ENCODE assay signal across 1 cellular context in genomic region chr3:48915296-48915695, GRCh38.
A peak's percentile ranks its signal among the peaks of the same experiment; 100 is the strongest.
TF ChIP-seq lines count a peak whose summit lies in the region.

No MANE protein-coding gene starts in this region.

TF ChIP-seq in HepG2, 621 proteins besides CTCF, POLR2A, EP300 and RAD21 (continues in another document):
- TF ChIP-seq, protein P1, sequence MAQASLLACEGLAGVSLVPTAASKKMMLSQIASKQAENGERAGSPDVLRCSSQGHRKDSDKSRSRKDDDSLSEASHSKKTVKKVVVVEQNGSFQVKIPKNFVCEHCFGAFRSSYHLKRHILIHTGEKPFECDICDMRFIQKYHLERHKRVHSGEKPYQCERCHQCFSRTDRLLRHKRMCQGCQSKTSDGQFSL (CRISPR knock-in tag; IDR thresholded peaks at IDR 0.05) = no peak
- TF ChIP-seq ZBTB33 (CRISPR knock-in tag; IDR thresholded peaks at IDR 0.05) = no peak
- TF ChIP-seq RCOR2 (CRISPR knock-in tag; IDR thresholded peaks at IDR 0.05) = no peak
- TF ChIP-seq GABPA (IDR thresholded peaks at IDR 0.05; ENCODE audit: low read depth, low read length) = no peak
- TF ChIP-seq GABPA (CRISPR knock-in tag; IDR thresholded peaks at IDR 0.05; ENCODE audit: low read depth) = peak; percentile 33; the same call in 1 of the 2 replicates
- no peak for TF ChIP-seq ZNF431 (CRISPR knock-in tag; IDR thresholded peaks at IDR 0.05; ENCODE audit: borderline replicate concordance, low read depth)
- TF ChIP-seq HNF4G (IDR thresholded peaks at IDR 0.05; ENCODE audit: borderline replicate concordance, low read depth, low read length) = 0 out of 2 replicates have a peak, but pooled peaks have one; percentile 24
- TF ChIP-seq HNF4G (CRISPR knock-in tag; IDR thresholded peaks at IDR 0.05; ENCODE audit: borderline replicate concordance, low read depth) = no peak
- TF ChIP-seq HOXA9 (CRISPR knock-in tag; IDR thresholded peaks at IDR 0.05; ENCODE audit: borderline replicate concordance) = no peak
- TF ChIP-seq ZIK1 (CRISPR knock-in tag; IDR thresholded peaks at IDR 0.05; ENCODE audit: borderline replicate concordance, low read depth) = no peak
- TF ChIP-seq HES4 (CRISPR knock-in tag; IDR thresholded peaks at IDR 0.05; ENCODE audit: borderline replicate concordance) = no peak
- no peak for TF ChIP-seq ZNF567 (CRISPR knock-in tag; IDR thresholded peaks at IDR 0.05; ENCODE audit: borderline replicate concordance)
- TF ChIP-seq HOXA7 (CRISPR knock-in tag; IDR thresholded peaks at IDR 0.05) = no peak
- peak; percentile 30; the same call in 1 of the 2 replicates for TF ChIP-seq GATAD2A (CRISPR knock-in tag; IDR thresholded peaks at IDR 0.05)
- TF ChIP-seq ZNF484 (CRISPR knock-in tag; IDR thresholded peaks at IDR 0.05; ENCODE audit: borderline replicate concordance, low read depth) = no peak
- TF ChIP-seq, protein P2, sequence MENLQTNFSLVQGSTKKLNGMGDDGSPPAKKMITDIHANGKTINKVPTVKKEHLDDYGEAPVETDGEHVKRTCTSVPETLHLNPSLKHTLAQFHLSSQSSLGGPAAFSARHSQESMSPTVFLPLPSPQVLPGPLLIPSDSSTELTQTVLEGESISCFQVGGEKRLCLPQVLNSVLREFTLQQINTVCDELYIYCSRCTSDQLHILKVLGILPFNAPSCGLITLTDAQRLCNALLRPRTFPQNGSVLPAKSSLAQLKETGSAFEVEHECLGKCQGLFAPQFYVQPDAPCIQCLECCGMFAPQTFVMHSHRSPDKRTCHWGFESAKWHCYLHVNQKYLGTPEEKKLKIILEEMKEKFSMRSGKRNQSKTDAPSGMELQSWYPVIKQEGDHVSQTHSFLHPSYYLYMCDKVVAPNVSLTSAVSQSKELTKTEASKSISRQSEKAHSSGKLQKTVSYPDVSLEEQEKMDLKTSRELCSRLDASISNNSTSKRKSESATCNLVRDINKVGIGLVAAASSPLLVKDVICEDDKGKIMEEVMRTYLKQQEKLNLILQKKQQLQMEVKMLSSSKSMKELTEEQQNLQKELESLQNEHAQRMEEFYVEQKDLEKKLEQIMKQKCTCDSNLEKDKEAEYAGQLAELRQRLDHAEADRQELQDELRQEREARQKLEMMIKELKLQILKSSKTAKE (CRISPR knock-in tag; IDR thresholded peaks at IDR 0.05; ENCODE audit: borderline replicate concordance) = no peak
- no peak for TF ChIP-seq FOXP1 (IDR thresholded peaks at IDR 0.05)
- no peak for TF ChIP-seq FOXP1 (CRISPR knock-in tag; IDR thresholded peaks at IDR 0.05)
- no peak for TF ChIP-seq TCF12 (IDR thresholded peaks at IDR 0.05)
- no peak for TF ChIP-seq TCF12 (CRISPR knock-in tag; IDR thresholded peaks at IDR 0.05)
- no peak for TF ChIP-seq RXRA (CRISPR knock-in tag; IDR thresholded peaks at IDR 0.05)
- no peak for TF ChIP-seq KDM2A (CRISPR knock-in tag; IDR thresholded peaks at IDR 0.05; ENCODE audit: borderline replicate concordance, low read depth)
- no peak for TF ChIP-seq ZNF260 (CRISPR knock-in tag; IDR thresholded peaks at IDR 0.05; ENCODE audit: borderline replicate concordance, low read depth)
- no peak for TF ChIP-seq SMARCC2 (IDR thresholded peaks at IDR 0.05)
- no peak for TF ChIP-seq CAMTA2 (CRISPR knock-in tag; IDR thresholded peaks at IDR 0.05; ENCODE audit: borderline replicate concordance)
- TF ChIP-seq, protein P3, sequence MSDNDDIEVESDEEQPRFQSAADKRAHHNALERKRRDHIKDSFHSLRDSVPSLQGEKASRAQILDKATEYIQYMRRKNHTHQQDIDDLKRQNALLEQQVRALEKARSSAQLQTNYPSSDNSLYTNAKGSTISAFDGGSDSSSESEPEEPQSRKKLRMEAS (IDR thresholded peaks at IDR 0.05) = no peak; the same call in 1 of the 2 replicates
- TF ChIP-seq MXI1 (IDR thresholded peaks at IDR 0.05; ENCODE audit: borderline replicate concordance, low read depth, low read length) = peak; percentile 86; the same call in 1 of the 3 replicates
- no peak for TF ChIP-seq TOPORS (CRISPR knock-in tag; IDR thresholded peaks at IDR 0.05)
- no peak for TF ChIP-seq JUN (CRISPR knock-in tag; IDR thresholded peaks at IDR 0.05)
- TF ChIP-seq MED13 (CRISPR knock-in tag; IDR thresholded peaks at IDR 0.05) = no peak
- no peak for TF ChIP-seq NFRKB (IDR thresholded peaks at IDR 0.05)
- no peak for TF ChIP-seq SOX5 (CRISPR knock-in tag; IDR thresholded peaks at IDR 0.05; ENCODE audit: borderline replicate concordance)
- TF ChIP-seq, protein P4, sequence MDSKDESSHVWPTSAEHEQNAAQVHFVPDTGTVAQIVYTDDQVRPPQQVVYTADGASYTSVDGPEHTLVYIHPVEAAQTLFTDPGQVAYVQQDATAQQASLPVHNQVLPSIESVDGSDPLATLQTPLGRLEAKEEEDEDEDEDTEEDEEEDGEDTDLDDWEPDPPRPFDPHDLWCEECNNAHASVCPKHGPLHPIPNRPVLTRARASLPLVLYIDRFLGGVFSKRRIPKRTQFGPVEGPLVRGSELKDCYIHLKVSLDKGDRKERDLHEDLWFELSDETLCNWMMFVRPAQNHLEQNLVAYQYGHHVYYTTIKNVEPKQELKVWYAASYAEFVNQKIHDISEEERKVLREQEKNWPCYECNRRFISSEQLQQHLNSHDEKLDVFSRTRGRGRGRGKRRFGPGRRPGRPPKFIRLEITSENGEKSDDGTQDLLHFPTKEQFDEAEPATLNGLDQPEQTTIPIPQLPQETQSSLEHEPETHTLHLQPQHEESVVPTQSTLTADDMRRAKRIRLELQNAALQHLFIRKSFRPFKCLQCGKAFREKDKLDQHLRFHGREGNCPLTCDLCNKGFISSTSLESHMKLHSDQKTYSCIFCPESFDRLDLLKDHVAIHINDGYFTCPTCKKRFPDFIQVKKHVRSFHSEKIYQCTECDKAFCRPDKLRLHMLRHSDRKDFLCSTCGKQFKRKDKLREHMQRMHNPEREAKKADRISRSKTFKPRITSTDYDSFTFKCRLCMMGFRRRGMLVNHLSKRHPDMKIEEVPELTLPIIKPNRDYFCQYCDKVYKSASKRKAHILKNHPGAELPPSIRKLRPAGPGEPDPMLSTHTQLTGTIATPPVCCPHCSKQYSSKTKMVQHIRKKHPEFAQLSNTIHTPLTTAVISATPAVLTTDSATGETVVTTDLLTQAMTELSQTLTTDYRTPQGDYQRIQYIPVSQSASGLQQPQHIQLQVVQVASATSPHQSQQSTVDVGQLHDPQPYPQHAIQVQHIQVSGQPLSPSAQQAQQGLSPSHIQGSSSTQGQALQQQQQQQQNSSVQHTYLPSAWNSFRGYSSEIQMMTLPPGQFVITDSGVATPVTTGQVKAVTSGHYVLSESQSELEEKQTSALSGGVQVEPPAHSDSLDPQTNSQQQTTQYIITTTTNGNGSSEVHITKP (CRISPR knock-in tag; IDR thresholded peaks at IDR 0.05; ENCODE audit: low read depth) = no peak
- TF ChIP-seq RFXAP (CRISPR knock-in tag; IDR thresholded peaks at IDR 0.05; ENCODE audit: borderline replicate concordance) = no peak
- TF ChIP-seq ZNF329 (CRISPR knock-in tag; IDR thresholded peaks at IDR 0.05; ENCODE audit: low read depth) = no peak
- TF ChIP-seq FOXK2 (IDR thresholded peaks at IDR 0.05) = 0 out of 2 replicates have a peak, but pooled peaks have one; percentile 24
- TF ChIP-seq ZNF589 (CRISPR knock-in tag; conservative IDR thresholded peaks at IDR 0.05) = no peak
- no peak for TF ChIP-seq KDM4B (CRISPR knock-in tag; IDR thresholded peaks at IDR 0.05)
- no peak for TF ChIP-seq ZBTB43 (CRISPR knock-in tag; conservative IDR thresholded peaks at IDR 0.05)
- TF ChIP-seq MTF1 (CRISPR knock-in tag; IDR thresholded peaks at IDR 0.05) = no peak
- no peak for TF ChIP-seq ATRX (CRISPR knock-in tag; IDR thresholded peaks at IDR 0.05; ENCODE audit: borderline replicate concordance)
- no peak for TF ChIP-seq ZNF7 (CRISPR knock-in tag; IDR thresholded peaks at IDR 0.05)
- TF ChIP-seq, protein P5, sequence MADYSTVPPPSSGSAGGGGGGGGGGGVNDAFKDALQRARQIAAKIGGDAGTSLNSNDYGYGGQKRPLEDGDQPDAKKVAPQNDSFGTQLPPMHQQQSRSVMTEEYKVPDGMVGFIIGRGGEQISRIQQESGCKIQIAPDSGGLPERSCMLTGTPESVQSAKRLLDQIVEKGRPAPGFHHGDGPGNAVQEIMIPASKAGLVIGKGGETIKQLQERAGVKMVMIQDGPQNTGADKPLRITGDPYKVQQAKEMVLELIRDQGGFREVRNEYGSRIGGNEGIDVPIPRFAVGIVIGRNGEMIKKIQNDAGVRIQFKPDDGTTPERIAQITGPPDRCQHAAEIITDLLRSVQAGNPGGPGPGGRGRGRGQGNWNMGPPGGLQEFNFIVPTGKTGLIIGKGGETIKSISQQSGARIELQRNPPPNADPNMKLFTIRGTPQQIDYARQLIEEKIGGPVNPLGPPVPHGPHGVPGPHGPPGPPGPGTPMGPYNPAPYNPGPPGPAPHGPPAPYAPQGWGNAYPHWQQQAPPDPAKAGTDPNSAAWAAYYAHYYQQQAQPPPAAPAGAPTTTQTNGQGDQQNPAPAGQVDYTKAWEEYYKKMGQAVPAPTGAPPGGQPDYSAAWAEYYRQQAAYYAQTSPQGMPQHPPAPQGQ (CRISPR knock-in tag; IDR thresholded peaks at IDR 0.05; ENCODE audit: borderline replicate concordance) = no peak
- TF ChIP-seq WIZ (CRISPR knock-in tag; IDR thresholded peaks at IDR 0.05) = no peak
- TF ChIP-seq, protein P6, sequence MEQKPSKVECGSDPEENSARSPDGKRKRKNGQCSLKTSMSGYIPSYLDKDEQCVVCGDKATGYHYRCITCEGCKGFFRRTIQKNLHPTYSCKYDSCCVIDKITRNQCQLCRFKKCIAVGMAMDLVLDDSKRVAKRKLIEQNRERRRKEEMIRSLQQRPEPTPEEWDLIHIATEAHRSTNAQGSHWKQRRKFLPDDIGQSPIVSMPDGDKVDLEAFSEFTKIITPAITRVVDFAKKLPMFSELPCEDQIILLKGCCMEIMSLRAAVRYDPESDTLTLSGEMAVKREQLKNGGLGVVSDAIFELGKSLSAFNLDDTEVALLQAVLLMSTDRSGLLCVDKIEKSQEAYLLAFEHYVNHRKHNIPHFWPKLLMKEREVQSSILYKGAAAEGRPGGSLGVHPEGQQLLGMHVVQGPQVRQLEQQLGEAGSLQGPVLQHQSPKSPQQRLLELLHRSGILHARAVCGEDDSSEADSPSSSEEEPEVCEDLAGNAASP (CRISPR knock-in tag; IDR thresholded peaks at IDR 0.05; ENCODE audit: borderline replicate concordance) = no peak
- TF ChIP-seq PRDM4 (CRISPR knock-in tag; IDR thresholded peaks at IDR 0.05; ENCODE audit: borderline replicate concordance) = no peak
- TF ChIP-seq ZNF614 (CRISPR knock-in tag; IDR thresholded peaks at IDR 0.05; ENCODE audit: borderline replicate concordance) = no peak
- TF ChIP-seq ZNF512B (CRISPR knock-in tag; IDR thresholded peaks at IDR 0.05; ENCODE audit: borderline replicate concordance) = no peak
- TF ChIP-seq ZNF12 (CRISPR knock-in tag; IDR thresholded peaks at IDR 0.05) = peak; percentile 69
- no peak for TF ChIP-seq SRY (CRISPR knock-in tag; IDR thresholded peaks at IDR 0.05)
- TF ChIP-seq YEATS2 (CRISPR knock-in tag; IDR thresholded peaks at IDR 0.05; ENCODE audit: borderline replicate concordance) = no peak
